ENCODE assay signal across 18 cellular contexts in genomic region chr1:56450004-56450666, GRCh38.
"Had no signal": no experiment of that assay in that cellular context is flagged by ENCODE, and none has a peak within 500 bp of the region (broad histone marks: within the 10 kb centered on the region; RNA-seq: fewer than 3 reads in every experiment).

No MANE protein-coding gene starts in this region.

- H3K4me3 Mint-ChIP-seq: activated CD4-positive, alpha-beta T cell treated with anti-CD3 and anti-CD28 coated beads for 36 hours; activated CD8-positive, alpha-beta T cell treated with anti-CD3 and anti-CD28 coated beads, Interleukin-2, amount 10 ng/mL, durations not matched to agents 7 days and 5 days; immature natural killer cell; naive thymus-derived CD8-positive, alpha-beta T cell; stimulated activated naive CD8-positive, alpha-beta T cell treated with anti-CD3 and anti-CD28 coated beads, Interleukin-15, Interleukin-2, amounts not matched to agents 100 ng/mL and 50 ng/mL, for 24 hours had no signal

- H3K27ac ChIP-seq: cardiac muscle cell, ovary, testis, VCaP had no signal

- H3K9me3 Mint-ChIP-seq: stimulated activated naive CD8-positive, alpha-beta T cell treated with anti-CD3 and anti-CD28 coated beads, Interleukin-15, Interleukin-2, amounts not matched to agents 100 ng/mL and 50 ng/mL, for 24 hours had no signal

- DNase-seq: activated CD4-positive, alpha-beta T cell treated with anti-CD3 and anti-CD28 coated beads for 36 hours; activated CD8-positive, alpha-beta T cell treated with anti-CD3 and anti-CD28 coated beads, Interleukin-2, amount 10 ng/mL, durations not matched to agents 7 days and 5 days; activated naive CD4-positive, alpha-beta T cell treated with Interleukin-2 at 50 U/mL for 16 hours; effector CD4-positive, alpha-beta T cell; gastrocnemius medialis; heart right ventricle; immature natural killer cell; mammary epithelial cell; mucosa of descending colon; naive thymus-derived CD8-positive, alpha-beta T cell; ovary; stimulated activated CD4-positive, alpha-beta T cell treated with anti-CD3 and anti-CD28 coated beads, Interleukin-4, amount 100 ng/mL, for 24 hours; T1000; testis had no signal

- H3K9me3 ChIP-seq: gastrocnemius medialis, heart right ventricle, mucosa of descending colon, ovary, testis had no signal

- H3K27me3 ChIP-seq: cardiac muscle cell, gastrocnemius medialis, heart right ventricle, ovary, testis had no signal

- ATAC-seq: activated CD4-positive, alpha-beta T cell treated with anti-CD3 and anti-CD28 coated beads for 36 hours; activated CD8-positive, alpha-beta T cell treated with anti-CD3 and anti-CD28 coated beads, Interleukin-2, amount 10 ng/mL, durations not matched to agents 7 days and 5 days; gastrocnemius medialis; heart right ventricle; naive thymus-derived CD8-positive, alpha-beta T cell had no signal

- H3K4me3 ChIP-seq: cardiac muscle cell, coronary artery, gastrocnemius medialis, heart right ventricle, mucosa of descending colon, ovary, testis had no signal

- H3K27ac Mint-ChIP-seq: activated CD4-positive, alpha-beta T cell treated with anti-CD3 and anti-CD28 coated beads for 36 hours; activated CD8-positive, alpha-beta T cell treated with anti-CD3 and anti-CD28 coated beads, Interleukin-2, amount 10 ng/mL, durations not matched to agents 7 days and 5 days; immature natural killer cell; naive thymus-derived CD8-positive, alpha-beta T cell; stimulated activated naive CD8-positive, alpha-beta T cell treated with anti-CD3 and anti-CD28 coated beads, Interleukin-15, Interleukin-2, amounts not matched to agents 100 ng/mL and 50 ng/mL, for 24 hours had no signal

- H3K36me3 ChIP-seq: cardiac muscle cell, gastrocnemius medialis, heart right ventricle, ovary had no signal

- H3K36me3 Mint-ChIP-seq: immature natural killer cell; naive thymus-derived CD8-positive, alpha-beta T cell had no signal

- H3K4me1 Mint-ChIP-seq: activated CD4-positive, alpha-beta T cell treated with anti-CD3 and anti-CD28 coated beads for 36 hours; immature natural killer cell; naive thymus-derived CD8-positive, alpha-beta T cell had no signal
